ENCODE assay signal across 8 cellular contexts in genomic region chr6:97049254-97050004, GRCh38.
DNase-seq lines count a peak whose midpoint lies in the region; ATAC-seq and TF ChIP-seq lines count a peak whose summit lies in the region.

No MANE protein-coding gene starts in this region.

- TF ChIP-seq POLR2A in Peyer's patch (IDR thresholded peaks at IDR 0.05), result no peak

- TF ChIP-seq CTCF in OCI-LY1 (IDR thresholded peaks at IDR 0.05; ENCODE audit: low read length), result no peak
- no peak for TF ChIP-seq CTCF in Peyer's patch (IDR thresholded peaks at IDR 0.05)
- no peak for TF ChIP-seq CTCF in type B pancreatic cell (conservative IDR thresholded peaks at IDR 0.05)

- ATAC-seq in HG02884 (IDR thresholded peaks at IDR 0.05; ENCODE audit: unreplicated experiment), result peak; percentile 93

- no peak overlapping the region for H2AFZ ChIP-seq in OCI-LY1 (ENCODE audit: low read length)

- peak overlapping the region; percentile 7 for H3K4me3 ChIP-seq in OCI-LY1 (ENCODE audit: low read depth, low read length, poor library complexity, severe bottlenecking)
- H3K4me3 ChIP-seq in Peyer's patch, result no peak overlapping the region
- no peak overlapping the region for H3K4me3 ChIP-seq in MG63

- H3K27me3 ChIP-seq in OCI-LY1 (ENCODE audit: insufficient read depth, low read length) (no peaks in the 10 kb centered on the region), Peyer's patch (no peaks in the 10 kb centered on the region), MG63 (peaks cover 21% of the 10 kb centered on the region)

- no peak overlapping the region for H3K4me3 Mint-ChIP-seq in activated T-cell treated with anti-CD3 and anti-CD28 coated beads, Interleukin-2, amount 50 U/mL, for 24 hours
- H3K4me3 Mint-ChIP-seq in type B pancreatic cell, result no peak overlapping the region

- H3K36me3 ChIP-seq in OCI-LY1 (ENCODE audit: insufficient read depth, low read length), result no peaks in the 10 kb centered on the region
- no peaks in the 10 kb centered on the region for H3K36me3 ChIP-seq in Peyer's patch
- H3K36me3 ChIP-seq in MG63, result no peaks in the 10 kb centered on the region

- H3K27ac Mint-ChIP-seq in activated T-cell treated with anti-CD3 and anti-CD28 coated beads, Interleukin-2, amount 50 U/mL, for 24 hours, result peak overlapping the region; percentile 81
- H3K27ac Mint-ChIP-seq in type B pancreatic cell, result no peak overlapping the region

- H3K9ac ChIP-seq in OCI-LY1 (ENCODE audit: low read length), result no peak overlapping the region; the same call in 1 of the 2 replicates

- peaks cover 15% of the 10 kb centered on the region for H3K4me1 Mint-ChIP-seq in activated T-cell treated with anti-CD3 and anti-CD28 coated beads, Interleukin-2, amount 50 U/mL, for 24 hours (ENCODE audit: low read depth)
- no peaks in the 10 kb centered on the region for H3K4me1 Mint-ChIP-seq in type B pancreatic cell (ENCODE audit: unreplicated experiment)

- no peaks in the 10 kb centered on the region for H3K36me3 Mint-ChIP-seq in activated T-cell treated with anti-CD3 and anti-CD28 coated beads, Interleukin-2, amount 50 U/mL, for 24 hours (ENCODE audit: low read depth)
- no peaks in the 10 kb centered on the region for H3K36me3 Mint-ChIP-seq in type B pancreatic cell

- peak overlapping the region; percentile 25 for H3K4me2 ChIP-seq in OCI-LY1 (ENCODE audit: low read length)

- H3K9me2 ChIP-seq in OCI-LY1 (ENCODE audit: low read depth, low read length), result no peaks in the 10 kb centered on the region

- H3K9me3 Mint-ChIP-seq in activated T-cell treated with anti-CD3 and anti-CD28 coated beads, Interleukin-2, amount 50 U/mL, for 24 hours, result no peaks in the 10 kb centered on the region
- no peaks in the 10 kb centered on the region for H3K9me3 Mint-ChIP-seq in type B pancreatic cell

- no peak for DNase-seq in activated T-cell treated with anti-CD3 and anti-CD28 coated beads, Interleukin-2, amount 50 U/mL, for 24 hours
- DNase-seq in activated T-cell treated with anti-CD3 and anti-CD28 coated beads, Interleukin-2, amount 50 U/mL, for 48 hours, result no peak
- DNase-seq in globus pallidus (ENCODE audit: low spot score) (peak; percentile 87), Peyer's patch (no peak), MG63 (no peak), type B pancreatic cell (ENCODE audit: extremely low spot score, unreplicated experiment) (no peak)

- no peaks in the 10 kb centered on the region; the same call in 1 of the 2 replicates for H3F3A ChIP-seq in OCI-LY1 (ENCODE audit: insufficient read depth, low read length)

- no peaks in the 10 kb centered on the region for H3K79me2 ChIP-seq in OCI-LY1 (ENCODE audit: insufficient read depth, low read length)

- peak overlapping the region; percentile 89 for H3K27ac ChIP-seq in OCI-LY1 (ENCODE audit: low read depth, low read length, poor library complexity, severe bottlenecking)
- H3K27ac ChIP-seq in Peyer's patch, result peak overlapping the region in 1 of 4 donors; percentile 6

- H3K4me1 ChIP-seq in OCI-LY1 (ENCODE audit: insufficient read depth, low read length, severe bottlenecking) (peaks cover 77% of the 10 kb centered on the region), Peyer's patch (no peaks in the 10 kb centered on the region)

- no peaks in the 10 kb centered on the region for H4K20me1 ChIP-seq in OCI-LY1 (ENCODE audit: insufficient read depth, low read length)

- no peaks in the 10 kb centered on the region for H3K9me3 ChIP-seq in OCI-LY1 (ENCODE audit: low read length)
- no peaks in the 10 kb centered on the region for H3K9me3 ChIP-seq in Peyer's patch
- H3K9me3 ChIP-seq in MG63, result no peaks in the 10 kb centered on the region

- no peaks in the 10 kb centered on the region for H3K27me3 Mint-ChIP-seq in activated T-cell treated with anti-CD3 and anti-CD28 coated beads, Interleukin-2, amount 50 U/mL, for 24 hours
- peaks cover 2% of the 10 kb centered on the region for H3K27me3 Mint-ChIP-seq in type B pancreatic cell
